Comparison of ENCODE assay signal across 9 cellular contexts in the genomic region with DNA sequence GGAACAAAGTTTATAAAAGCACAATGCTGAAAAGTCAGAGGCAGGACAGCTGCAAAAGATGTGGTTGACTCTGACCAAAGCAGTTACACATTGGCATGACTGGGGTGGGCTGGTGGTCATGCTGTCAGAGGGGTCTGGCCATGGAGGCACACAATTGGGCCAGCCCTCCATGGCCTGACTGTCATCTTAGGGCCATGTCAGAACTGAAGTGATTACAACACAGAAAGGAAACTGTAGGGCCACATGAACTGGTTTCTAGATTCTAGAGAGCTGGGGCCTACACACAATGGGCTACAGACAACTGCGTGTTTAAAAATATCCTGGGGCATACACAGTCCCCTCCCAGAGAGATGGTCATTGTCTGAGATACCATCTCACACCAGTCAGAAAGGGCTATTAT.
"Had no signal": no experiment of that assay in that cellular context is flagged by ENCODE, and none has a peak within 500 bp of the region (broad histone marks: within the 10 kb centered on the region; RNA-seq: fewer than 3 reads in every experiment).

No MANE protein-coding gene starts in this region.

- FAIRE-seq: HepG2 had no signal

- DNase-seq: H7, HFFc6, KBM-7 had no signal

- H3K27ac Mint-ChIP-seq: GM23338, HFFc6, IgD-negative memory B cell had no signal

- H2AFZ ChIP-seq: GM23338 had no signal

- ATAC-seq: GM23338, HCT116, HepG2 had no signal

- H3K4me3 Mint-ChIP-seq: GM23338, HFFc6, IgD-negative memory B cell had no signal

- H3K4me3 ChIP-seq: GM23338, HAP-1 had no signal

- H3K9me3 ChIP-seq: HAP-1 had no signal

- H3K4me1 Mint-ChIP-seq: GM23338, IgD-negative memory B cell had no signal

- H3K4me1 ChIP-seq: HAP-1 had no signal

- H3K27ac ChIP-seq: HL-60 had no signal

- H3K36me3 Mint-ChIP-seq: IgD-negative memory B cell had no signal

- H3K36me3 ChIP-seq: HAP-1 had no signal

- H3K4me2 ChIP-seq: GM23338 had no signal
